9 cellular contexts compared by ENCODE assay signal in genomic region chr6:101392561-101393230, GRCh38. TPM values are rescaled to one million over a fixed set of nuclear protein-coding genes. Genes with fewer than 3 reads are reported as not detected.
A peak's percentile ranks its signal among the peaks of the same experiment; 100 is the strongest.
DNase-seq lines count a peak whose midpoint lies in the region; ATAC-seq and TF ChIP-seq lines count a peak whose summit lies in the region.
"Had no signal": no experiment of that assay in that cellular context is flagged by ENCODE, and none has a peak within 500 bp of the region (broad histone marks: within the 10 kb centered on the region; RNA-seq: fewer than 3 reads in every experiment).

No MANE protein-coding gene starts in this region.

- POLR2A ChIA-PET in AG04449 (lab: Yijun Ruan, JAX): no interaction called here

- H3K36me3 Mint-ChIP-seq in mesothelial cell of epicardium: no peaks in the 10 kb centered on the region
- H3K36me3 Mint-ChIP-seq in T-helper 2 cell treated with Interferon-gamma antibody and Interleukin-4, amounts not matched to agents 5 μg/mL and 100 μg/mL, for 36 hours (ENCODE audit: low read depth): no peaks in the 10 kb centered on the region

- CTCF ChIA-PET in AG04449 (lab: Yijun Ruan, JAX): interaction anchor here (1.2 to 1.7 kb wide), 2 partner anchors 13 to 370 kb away, joined by 3 to 4 read pairs; no protein-coding TSS in a partner anchor

- peak overlapping the region; percentile 10 for H3K27ac ChIP-seq in cingulate gyrus (ENCODE audit: low read depth, low read length)

- H3K27ac Mint-ChIP-seq in mesothelial cell of epicardium: no peak overlapping the region
- H3K27ac Mint-ChIP-seq in T-helper 2 cell treated with Interferon-gamma antibody and Interleukin-4, amounts not matched to agents 5 μg/mL and 100 μg/mL, for 36 hours: no peak overlapping the region
- H3K27ac Mint-ChIP-seq: CD8-positive, alpha-beta memory T cell had no signal

- H3K27me3 Mint-ChIP-seq in mesothelial cell of epicardium (ENCODE audit: low read depth): peaks cover 90% of the 10 kb centered on the region
- H3K27me3 Mint-ChIP-seq in T-helper 2 cell treated with Interferon-gamma antibody and Interleukin-4, amounts not matched to agents 5 μg/mL and 100 μg/mL, for 36 hours (ENCODE audit: low read depth): peaks cover 40% of the 10 kb centered on the region

- H3K9me3 Mint-ChIP-seq in mesothelial cell of epicardium: no peaks in the 10 kb centered on the region
- H3K9me3 Mint-ChIP-seq in T-helper 2 cell treated with Interferon-gamma antibody and Interleukin-4, amounts not matched to agents 5 μg/mL and 100 μg/mL, for 36 hours: no peaks in the 10 kb centered on the region

- no peak for DNase-seq in AG04449 (ENCODE audit: low read depth, low spot score)
- DNase-seq in NCI-H1092 (lab: John Stamatoyannopoulos, UW): peak; percentile 40
- DNase-seq in mesothelial cell of epicardium (ENCODE audit: low spot score in 2 of 2, unreplicated experiment in 2 of 2): no peak
- DNase-seq in T-helper 2 cell treated with Interferon-gamma antibody and Interleukin-4, amounts not matched to agents 5 μg/mL and 100 μg/mL, for 36 hours (ENCODE audit: low spot score): no peak
- DNase-seq in SW 1271 (lab: John Stamatoyannopoulos, UW): no peak
- DNase-seq in superior temporal gyrus (ENCODE audit: extremely low spot score): no peak
- DNase-seq: CD8-positive, alpha-beta memory T cell had no signal

- ATAC-seq in HG03520 (IDR thresholded peaks at IDR 0.05; ENCODE audit: unreplicated experiment): no peak

- TF ChIP-seq CTCF in AG04449 (IDR thresholded peaks at IDR 0.05; ENCODE audit: insufficient read depth, low read length, missing control alignments) (no peak), mesothelial cell of epicardium (IDR thresholded peaks at IDR 0.05; ENCODE audit: unreplicated experiment) (no peak)

- H3K4me3 ChIP-seq in AG04449 (ENCODE audit: low read depth, low read length): peak overlapping the region; percentile 64

- peak overlapping the region; percentile 75 for H3K4me3 Mint-ChIP-seq in mesothelial cell of epicardium
- no peak overlapping the region for H3K4me3 Mint-ChIP-seq in T-helper 2 cell treated with Interferon-gamma antibody and Interleukin-4, amounts not matched to agents 5 μg/mL and 100 μg/mL, for 36 hours
- H3K4me3 Mint-ChIP-seq: CD8-positive, alpha-beta memory T cell had no signal

- H3K4me1 Mint-ChIP-seq in mesothelial cell of epicardium: peaks cover 11% of the 10 kb centered on the region
- no peaks in the 10 kb centered on the region for H3K4me1 Mint-ChIP-seq in T-helper 2 cell treated with Interferon-gamma antibody and Interleukin-4, amounts not matched to agents 5 μg/mL and 100 μg/mL, for 36 hours (ENCODE audit: low read depth)
- H3K4me1 Mint-ChIP-seq: CD8-positive, alpha-beta memory T cell had no signal

RNA-seq across cellular contexts. Expression of gene GRIK2, which starts 0.8 kb away (rescaled TPM):
- total RNA-seq in mesothelial cell of epicardium: 2.9 to 4.1 TPM (median 3.2 TPM) in 3 replicates
- total RNA-seq: CD8-positive, alpha-beta memory T cell had no signal
